Comparison of ENCODE assay signal across 8 cellular contexts in genomic region chr20:49541733-49542513, GRCh38. TPM values are rescaled to one million over a fixed set of nuclear protein-coding genes. Genes with fewer than 3 reads are reported as not detected.
DNase-seq lines count a peak whose midpoint lies in the region; ATAC-seq and TF ChIP-seq lines count a peak whose summit lies in the region.

No MANE protein-coding gene starts in this region.

- H3K4me1 ChIP-seq in adrenal gland (replicated peaks in 1 of 2) (no peaks in the 10 kb centered on the region), right cardiac atrium (ENCODE audit: control insufficient read depth, insufficient read depth, low read length) (no peaks in the 10 kb centered on the region)

- ATAC-seq in right cardiac atrium, result peak; percentile 45 to 74
- no peak for ATAC-seq in HG02981 (IDR thresholded peaks at IDR 0.05; ENCODE audit: unreplicated experiment)
- ATAC-seq in GM19467 (IDR thresholded peaks at IDR 0.05; ENCODE audit: unreplicated experiment), result no peak

- H3K27ac ChIP-seq in adrenal gland (no peak overlapping the region), right cardiac atrium (ENCODE audit: low read length) (no peak overlapping the region)

- TF ChIP-seq CTCF in GM12864 (IDR thresholded peaks at IDR 0.05; ENCODE audit: low read depth, low read length, missing control alignments) (peak; percentile 78), adrenal gland (IDR thresholded peaks at IDR 0.05) (peak; percentile 64 to 98 (median 90))

- H3K36me3 ChIP-seq in adrenal gland (replicated peaks in 1 of 2), result no peaks in the 10 kb centered on the region

- no peak overlapping the region for H3K4me3 ChIP-seq in GM12864 (ENCODE audit: low read depth, low read length)
- no peak overlapping the region for H3K4me3 ChIP-seq in adrenal gland
- H3K4me3 ChIP-seq in right cardiac atrium (ENCODE audit: low read length), result no peak overlapping the region

- DNase-seq in GM12864 (ENCODE audit: low read depth) (peak; percentile 53), NCI-H146 (lab: John Stamatoyannopoulos, UW) (peak; percentile 72), T follicular helper cell (ENCODE audit: low read depth) (peak; percentile 24), adrenal gland (peak; percentile 54 to 86 (median 67)), right cardiac atrium (peak; percentile 64 to 83 (median 76)), smooth muscle cell of the brain vasculature (ENCODE audit: low read depth, low spot score) (peak; percentile 46)

- no peak for TF ChIP-seq POLR2A in adrenal gland (IDR thresholded peaks at IDR 0.05)

- WGBS in adrenal gland, 4 donors, result 51 to 59% (median 53%) methylated on average over 16 to 18 of the region's 18 CpGs
- 48% methylated on average over 18 of the region's 18 CpGs for WGBS in right cardiac atrium

- intact Hi-C loops in adrenal gland (cut with DNase I), result loop anchor here (2.0 to 10.0 kb wide), 2 partner anchors 67 to 313 kb away; no protein-coding TSS in a partner anchor
- intact Hi-C loops in right cardiac atrium (cut with DNase I), result loop anchor here (2.0 to 10.0 kb wide), 4 partner anchors 65 to 310 kb away; no protein-coding TSS in a partner anchor

- H3K27me3 ChIP-seq in adrenal gland, result peaks cover 4% of the 10 kb centered on the region
- H3K27me3 ChIP-seq in right cardiac atrium (ENCODE audit: control insufficient read depth, insufficient read depth), result no peaks in the 10 kb centered on the region

- H3K9me3 ChIP-seq in adrenal gland (replicated peaks in 1 of 3) (no peaks in the 10 kb centered on the region), right cardiac atrium (ENCODE audit: control insufficient read depth, low read length) (no peaks in the 10 kb centered on the region)

RNA-seq across cellular contexts. Expression of gene PTGIS, which starts 26.0 kb away (rescaled TPM):
- total RNA-seq in adrenal gland (10 to 100 TPM in 5 of 8 donors, 1 to 10 TPM in 3; 6.9 to 34.2 (median 14.2) TPM), right cardiac atrium (10 to 100 TPM; 51.7 to 98.4 (median 66.3) TPM)
- polyA plus RNA-seq in adrenal gland (1 to 10 TPM; 3.5 to 8.8 (median 6.3) TPM), right cardiac atrium (19.9 TPM)

RNA-seq across cellular contexts. Expression of gene KCNB1, which starts 59.5 kb away (rescaled TPM):
- total RNA-seq in adrenal gland (1 to 10 TPM in 4 of 8 donors, under 1 TPM in 4; 0.11 to 8.2 (median 0.98) TPM), right cardiac atrium (1 to 10 TPM in 2 of 4 donors, under 1 TPM in 2; 0.35 to 1.6 (median 0.79) TPM)
- polyA plus RNA-seq in adrenal gland (1 to 10 TPM in 2 of 3 donors, under 1 TPM in 1; 0.40 to 2.4 (median 1.3) TPM), right cardiac atrium (0.66 TPM)

Comparison
In these comparisons a context has a peak if more than half of its experiments do, and no peak if none do; other contexts are left out.
1. DNase-seq: peak in every context shown above with its lines; median percentile 76 in right cardiac atrium; 72 in NCI-H146; 67 in adrenal gland; 53 in GM12864; 46 in smooth muscle cell of the brain vasculature; 24 in T follicular helper cell.
2. ATAC-seq: peak in right cardiac atrium (2 of 2); none in HG02981 (single experiment) and GM19467 (single experiment).